In genomic region chr5:147906326-147907095, GRCh38 we compare ENCODE assay signal across 13 cellular contexts. TPM values are rescaled to one million over a fixed set of nuclear protein-coding genes. Genes with fewer than 3 reads are reported as not detected.
DNase-seq lines count a peak whose midpoint lies in the region; ATAC-seq and TF ChIP-seq lines count a peak whose summit lies in the region.
"Had no signal": no experiment of that assay in that cellular context is flagged by ENCODE, and none has a peak within 500 bp of the region (broad histone marks: within the 10 kb centered on the region; RNA-seq: fewer than 3 reads in every experiment).

Gene C5orf46 (minus strand): TSS chr5:147906538. CDS start chr5:147906501, 37 bp downstream.

- no peak within 1 kb of the TSS for H2AK5ac ChIP-seq in mesendoderm (ENCODE audit: low read length)

- H3K4me1 Mint-ChIP-seq in Caco-2 (ENCODE audit: low read depth, unreplicated experiment), result peaks cover 22% of the 10 kb centered on the region

- WGBS in mesendoderm (ENCODE audit: extremely low coverage, insufficient coverage, low lambda C conversion rate), result no CpG with 5 or more reads among the region's 8 CpGs

- no peak within 1 kb of the TSS for H3K56ac ChIP-seq in mesendoderm (ENCODE audit: low read length)

- ATAC-seq in GM21528 (IDR thresholded peaks at IDR 0.05; ENCODE audit: low FRiP score, unreplicated experiment) (no peak), HG03095 (IDR thresholded peaks at IDR 0.05; ENCODE audit: unreplicated experiment) (no peak), GM18505 (IDR thresholded peaks at IDR 0.05; ENCODE audit: unreplicated experiment) (no peak)

- no peak within 1 kb of the TSS for H4K8ac ChIP-seq in mesendoderm (ENCODE audit: low read depth, low read length)

- no peak within 1 kb of the TSS for H3K27ac ChIP-seq in mesendoderm (ENCODE audit: low read depth, low read length)
- H3K27ac ChIP-seq: BLaER1, uterus had no signal

- H3K4me3 Mint-ChIP-seq in Caco-2 (ENCODE audit: unreplicated experiment), result no peak within 1 kb of the TSS
- H3K4me3 Mint-ChIP-seq: endodermal cell had no signal

- H3K4ac ChIP-seq in mesendoderm (ENCODE audit: low read depth, low read length), result no peak within 1 kb of the TSS

- peak within 1 kb of the TSS; percentile 29 for H3K27ac Mint-ChIP-seq in Caco-2 (ENCODE audit: unreplicated experiment)
- H3K27ac Mint-ChIP-seq: endodermal cell had no signal

- no peaks in the 10 kb centered on the region for H3K79me1 ChIP-seq in mesendoderm (ENCODE audit: low read length)

- TF ChIP-seq CTCF in Caco-2 (IDR thresholded peaks at IDR 0.05; ENCODE audit: insufficient read depth in 1 of 2, low read depth in 1 of 2, low read length in 1 of 2, severe bottlenecking in 1 of 2, unreplicated experiment in 1 of 2) (no peak), epithelial cell of esophagus (IDR thresholded peaks at IDR 0.05; ENCODE audit: insufficient read depth, low read depth, low read length, missing control alignments) (no peak)

- no peak within 1 kb of the TSS for H4K5ac ChIP-seq in mesendoderm (ENCODE audit: low read length)

- H3K79me2 ChIP-seq in mesendoderm (ENCODE audit: control insufficient read depth, insufficient read depth, low read length), result no peaks in the 10 kb centered on the region

- POLR2A ChIA-PET in Caco-2 (lab: Charles Lee), result no interaction called here

- no peak within 1 kb of the TSS for H2BK15ac ChIP-seq in mesendoderm (replicated peaks; ENCODE audit: low read depth)

- no peak within 1 kb of the TSS for H3K9ac ChIP-seq in mesendoderm (ENCODE audit: low read length)
- H3K9ac ChIP-seq: BLaER1 had no signal

- peaks cover 23% of the 10 kb centered on the region for H3K4me1 ChIP-seq in Caco-2
- no peaks in the 10 kb centered on the region for H3K4me1 ChIP-seq in mesendoderm (ENCODE audit: control insufficient read depth, low read depth, low read length)
- H3K4me1 ChIP-seq: BLaER1, uterus had no signal

- no peak within 1 kb of the TSS for H3K4me2 ChIP-seq in mesendoderm (ENCODE audit: low read length)
- H3K4me2 ChIP-seq: BLaER1 had no signal

- H3K36me3 Mint-ChIP-seq in Caco-2 (ENCODE audit: insufficient read depth, unreplicated experiment), result no peaks in the 10 kb centered on the region

- TF ChIP-seq POLR2A in GM18505 (IDR thresholded peaks at IDR 0.05; ENCODE audit: borderline replicate concordance, extremely low read depth, insufficient read depth, insufficient read length), result no peak

- no peak within 1 kb of the TSS for H3K4me3 ChIP-seq in Caco-2 (ENCODE audit: low read depth, low read length)
- no peak within 1 kb of the TSS for H3K4me3 ChIP-seq in epithelial cell of esophagus (ENCODE audit: low read length)
- H3K4me3 ChIP-seq in mesendoderm (ENCODE audit: low read length), result no peak within 1 kb of the TSS
- H3K4me3 ChIP-seq: BLaER1, uterus had no signal

- H3K23ac ChIP-seq in mesendoderm (ENCODE audit: low read length), result no peak within 1 kb of the TSS

- H3K27me3 ChIP-seq in Caco-2 (replicated peaks; ENCODE audit: control insufficient read depth, insufficient read depth, low read length), result no peaks in the 10 kb centered on the region
- H3K27me3 ChIP-seq in mesendoderm (ENCODE audit: insufficient read depth, low read length, poor library complexity), result no peaks in the 10 kb centered on the region
- H3K27me3 ChIP-seq: BLaER1, uterus had no signal

- no peaks in the 10 kb centered on the region for H3K9me3 ChIP-seq in Caco-2
- H3K9me3 ChIP-seq: BLaER1, uterus had no signal

- intact Hi-C loops in Caco-2 (cut with micrococcal nuclease; ENCODE audit: unreplicated experiment), result no loop called here

- H2BK5ac ChIP-seq in mesendoderm (ENCODE audit: low read length), result no peak within 1 kb of the TSS

- DNase-seq in Caco-2 (peak in 1 of 2 experiments; percentile 16), RPMI7951 (ENCODE audit: low read depth) (peak; percentile 56), epithelial cell of esophagus (ENCODE audit: low read depth) (peak; percentile 83), mesendoderm (no peak), OCI-M2 (lab: John Stamatoyannopoulos, UW; ENCODE audit: unreplicated experiment) (no peak)
- DNase-seq: endodermal cell, NCI-H187, posterior cingulate gyrus, uterus had no signal

- H3K9me3 Mint-ChIP-seq in Caco-2 (ENCODE audit: unreplicated experiment), result peaks cover 9% of the 10 kb centered on the region
- H3K9me3 Mint-ChIP-seq: endodermal cell had no signal

- H3K18ac ChIP-seq in mesendoderm (ENCODE audit: low read length), result peak within 1 kb of the TSS; percentile 45

- no peak within 1 kb of the TSS for H2BK120ac ChIP-seq in mesendoderm (ENCODE audit: low read depth, low read length)

- H3K27me3 Mint-ChIP-seq in Caco-2 (ENCODE audit: insufficient read depth, unreplicated experiment), result no peaks in the 10 kb centered on the region

- H3K36me3 ChIP-seq in Caco-2 (ENCODE audit: control insufficient read depth, insufficient read depth, low read length) (no peaks in the 10 kb centered on the region), mesendoderm (ENCODE audit: control insufficient read depth, insufficient read depth, low read length) (no peaks in the 10 kb centered on the region)
- H3K36me3 ChIP-seq: BLaER1, uterus had no signal

- CTCF ChIA-PET in Caco-2 (lab: Charles Lee), result no interaction called here

- BruUV-seq in Caco-2 (replicated peaks; lab: Mats Ljungman, UMichigan), result no TSS peak

RNA-seq across cellular contexts. Expression of gene C5orf46, which starts in this region (rescaled TPM):
- 0.63 TPM in 1 of 2 replicates, not detected in the other for total RNA-seq in Caco-2 (2022)
- total RNA-seq in RPMI7951 (2014; rRNA removed; shearing (Covaris generic)), result 0.36 and 1.5 TPM in 2 replicates
- not detected for polyA plus RNA-seq in mesendoderm (2013, experiment 1 of 2)
- not detected for polyA plus RNA-seq in mesendoderm (2013, experiment 2 of 2)
- total RNA-seq: endodermal cell, uterus had no signal

Comparison
In these comparisons a context has a peak if more than half of its experiments do, and no peak if none do; other contexts are left out.
1. DNase-seq: peak in RPMI7951 (single experiment) and epithelial cell of esophagus (single experiment); none in mesendoderm (single experiment) and OCI-M2 (single experiment).